In the genomic region with DNA sequence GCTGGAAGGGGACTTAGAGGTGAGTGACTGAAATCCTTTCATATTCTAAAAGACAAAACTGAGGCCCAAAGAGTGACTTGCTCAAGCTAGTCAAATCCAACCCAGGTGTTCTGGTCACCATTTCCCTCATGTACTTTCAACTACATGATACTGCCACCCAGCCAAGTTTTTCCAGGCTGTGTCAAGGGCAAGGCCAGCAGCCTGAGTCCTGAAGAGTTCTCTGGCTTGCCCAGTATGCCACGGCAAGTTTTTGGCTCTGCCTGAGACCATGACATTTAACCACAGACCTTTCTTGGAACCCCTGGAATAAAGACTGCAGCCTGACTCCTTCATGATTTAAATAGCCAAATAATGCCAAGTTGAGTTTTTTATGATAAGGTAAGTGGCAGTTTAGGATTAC, we compare ENCODE assay signal across 19 cellular contexts. TPM values are rescaled to one million over a fixed set of nuclear protein-coding genes. Genes with fewer than 3 reads are reported as not detected.
DNase-seq lines count a peak whose midpoint lies in the region; ATAC-seq, FAIRE-seq and TF ChIP-seq lines count a peak whose summit lies in the region.
"Had no signal": no experiment of that assay in that cellular context is flagged by ENCODE, and none has a peak within 500 bp of the region (broad histone marks: within the 10 kb centered on the region; RNA-seq: fewer than 3 reads in every experiment).

No MANE protein-coding gene starts in this region.

- no peak for TF ChIP-seq CTCF in left ventricle myocardium inferior (IDR thresholded peaks at IDR 0.05; ENCODE audit: borderline replicate concordance)
- no peak for TF ChIP-seq CTCF in adrenal gland (IDR thresholded peaks at IDR 0.05)
- TF ChIP-seq CTCF in pancreas (IDR thresholded peaks at IDR 0.05), result no peak

- H3K4me1 ChIP-seq in left ventricle myocardium inferior (no peaks in the 10 kb centered on the region), right cardiac atrium (ENCODE audit: control insufficient read depth, insufficient read depth, low read length) (no peaks in the 10 kb centered on the region), adrenal gland (replicated peaks in 1 of 2) (no peaks in the 10 kb centered on the region), pancreas (no peaks in the 10 kb centered on the region)
- H3K4me1 ChIP-seq: BE2C, Caco-2, HAP-1 had no signal

- FAIRE-seq in pancreas (lab: Jason Lieb, UNC), result no peak
- FAIRE-seq: A204.1, D721Med, G401.6, GM12891, GM19239 had no signal

- TF ChIP-seq POLR2A in adrenal gland (IDR thresholded peaks at IDR 0.05), result no peak

- H3K9me3 ChIP-seq in left ventricle myocardium inferior (replicated peaks) (no peaks in the 10 kb centered on the region), right cardiac atrium (ENCODE audit: control insufficient read depth, low read length) (no peaks in the 10 kb centered on the region), adrenal gland (replicated peaks in 1 of 3) (no peaks in the 10 kb centered on the region), pancreas (no peaks in the 10 kb centered on the region)
- H3K9me3 ChIP-seq: BE2C, Caco-2, HAP-1 had no signal

- 52% methylated on average over 1 of the region's 1 CpG for WGBS in right cardiac atrium
- 40 to 42% (median 41%) methylated on average over 1 of the region's 1 CpG; no CpG with 5 or more reads in 1 of the 4 donors for WGBS in adrenal gland, 4 donors
- WGBS in pancreas, 2 donors, result 32% methylated on average over 1 of the region's 1 CpG

- H3K36me3 ChIP-seq in left ventricle myocardium inferior (no peaks in the 10 kb centered on the region), adrenal gland (replicated peaks in 1 of 2) (no peaks in the 10 kb centered on the region), pancreas (no peaks in the 10 kb centered on the region)
- H3K36me3 ChIP-seq: BE2C, HAP-1 had no signal

- intact Hi-C loops in left ventricle myocardium inferior (cut with micrococcal nuclease), result no loop called here
- intact Hi-C loops in right cardiac atrium (cut with DNase I), result no loop called here
- intact Hi-C loops in adrenal gland (cut with DNase I), result no loop called here
- intact Hi-C loops in pancreas (cut with DNase I), result no loop called here

- H3K4me3 ChIP-seq in left ventricle myocardium inferior (no peak overlapping the region), right cardiac atrium (ENCODE audit: low read length) (no peak overlapping the region), adrenal gland (no peak overlapping the region), pancreas (no peak overlapping the region)
- H3K4me3 ChIP-seq: HAP-1 had no signal

- DNase-seq in left ventricle myocardium inferior (no peak), right cardiac atrium (no peak), adrenal gland (peak in 5 of 7 donors; percentile 22 to 54 (median 38)), pancreas (peak in 4 of 6 donors; percentile 22 to 41 (median 30)), HT-29 (ENCODE audit: low spot score) (no peak), foreskin melanocyte (no peak)
- DNase-seq: ACHN; BE2C; C1 segment of cervical spinal cord; Caco-2; CD4-positive, CD25-positive, alpha-beta regulatory T cell; CD8-positive, alpha-beta memory T cell had no signal

- ATAC-seq in right cardiac atrium, result no peak
- peak; percentile 71 to 89 (median 78) for ATAC-seq in pancreas
- ATAC-seq in HG02884 (IDR thresholded peaks at IDR 0.05; ENCODE audit: unreplicated experiment), result no peak

- H3K27ac ChIP-seq in left ventricle myocardium inferior (replicated peaks) (peak overlapping the region; percentile 23), right cardiac atrium (ENCODE audit: low read length) (no peak overlapping the region), adrenal gland (no peak overlapping the region), pancreas (no peak overlapping the region)

- H3K27me3 ChIP-seq in left ventricle myocardium inferior (ENCODE audit: low read depth) (no peaks in the 10 kb centered on the region), right cardiac atrium (ENCODE audit: control insufficient read depth, insufficient read depth) (no peaks in the 10 kb centered on the region), adrenal gland (no peaks in the 10 kb centered on the region), pancreas (peaks cover 0 to 8% (median 0%) of the 10 kb centered on the region in 4 donors)
- H3K27me3 ChIP-seq: BE2C had no signal

RNA-seq across cellular contexts. Expression of a gene that starts 10.7 kb away (rescaled TPM):
- 48.3 TPM for total RNA-seq in left ventricle myocardium inferior
- total RNA-seq in right cardiac atrium, result 10 to 100 TPM; 29.7 to 37.5 (median 34.3) TPM
- 17.6 TPM for polyA plus RNA-seq in right cardiac atrium
- 10 to 100 TPM; 17.2 to 32.2 (median 27.0) TPM for total RNA-seq in adrenal gland
- 10 to 100 TPM in 1 of 3 donors, 1 to 10 TPM in 2; 8.7 to 27.3 (median 8.9) TPM for polyA plus RNA-seq in adrenal gland
- 10 to 100 TPM in 5 of 6 donors, 1 to 10 TPM in 1; 8.1 to 21.3 (median 13.0) TPM for total RNA-seq in pancreas
- polyA plus RNA-seq in pancreas, result 10 to 100 TPM in 1 of 2 donors, 1 to 10 TPM in 1; 7.3 to 11.1 TPM
- total RNA-seq in HT-29 (2014; rRNA removed; shearing (Covaris generic)), result 20.5 and 24.7 TPM in 2 replicates

Comparison
In these comparisons a context has a peak if more than half of its experiments do, and no peak if none do; other contexts are left out.
1. DNase-seq: peak in adrenal gland (5 of 7) and pancreas (4 of 6); none in left ventricle myocardium inferior (single experiment), right cardiac atrium (0 of 3), HT-29 (single experiment) and foreskin melanocyte (single experiment).
2. ATAC-seq: peak in pancreas (4 of 4); none in right cardiac atrium (0 of 2) and HG02884 (single experiment).